ENCODE assay signal across 7 cellular contexts in genomic region chr2:196268538-196269338, GRCh38.
DNase-seq lines count a peak whose midpoint lies in the region; ATAC-seq and TF ChIP-seq lines count a peak whose summit lies in the region.

No MANE protein-coding gene starts in this region.

- POLR2A ChIA-PET in GM10248 (lab: Yijun Ruan, JAX): no interaction called here

- H3K4me1 Mint-ChIP-seq in dendritic cell treated with granulocyte-macrophage colony-stimulating factor and Interleukin-4, amounts not matched to agents 40 ng/mL and 50 ng/mL, for 4 days (ENCODE audit: low read depth): peaks cover 38% of the 10 kb centered on the region

- no peaks in the 10 kb centered on the region for H3K27me3 Mint-ChIP-seq in dendritic cell treated with granulocyte-macrophage colony-stimulating factor and Interleukin-4, amounts not matched to agents 40 ng/mL and 50 ng/mL, for 4 days

- CTCF ChIA-PET in GM10248 (lab: Yijun Ruan, JAX): interaction anchor here (0.6 to 2.4 kb wide), 6 partner anchors 8 to 192 kb away, joined by 3 to 12 read pairs (median 4); no protein-coding TSS in a partner anchor

- H3K36me3 Mint-ChIP-seq in dendritic cell treated with granulocyte-macrophage colony-stimulating factor and Interleukin-4, amounts not matched to agents 40 ng/mL and 50 ng/mL, for 4 days (ENCODE audit: low read depth): no peaks in the 10 kb centered on the region

- H3K4me3 Mint-ChIP-seq in dendritic cell treated with granulocyte-macrophage colony-stimulating factor and Interleukin-4, amounts not matched to agents 40 ng/mL and 50 ng/mL, for 4 days: peak overlapping the region; percentile 40

- no peaks in the 10 kb centered on the region for H3K9me3 Mint-ChIP-seq in dendritic cell treated with granulocyte-macrophage colony-stimulating factor and Interleukin-4, amounts not matched to agents 40 ng/mL and 50 ng/mL, for 4 days

- intact Hi-C loops in dendritic cell treated with granulocyte-macrophage colony-stimulating factor and Interleukin-4, amounts not matched to agents 40 ng/mL and 50 ng/mL, for 4 days (cut with micrococcal nuclease): loop anchor here (1.0 kb wide), 1 partner anchor 26 kb away; no protein-coding TSS in a partner anchor
- intact Hi-C loops in sciatic nerve (cut with DNase I): no loop called here

- DNase-seq in NCI-H82 treated with DMSO at 0.1 percent for 48 hours (lab: John Stamatoyannopoulos, UW; ENCODE audit: unreplicated experiment): peak; percentile 51
- no peak for DNase-seq in sciatic nerve (ENCODE audit: low spot score)
- no peak for DNase-seq in GM20000 (ENCODE audit: low spot score)
- no peak for DNase-seq in GM10248 (ENCODE audit: extremely low spot score)

- TF ChIP-seq CTCF in GM20000 (IDR thresholded peaks at IDR 0.05; ENCODE audit: extremely low read depth, missing control alignments) (no peak), GM10248 (IDR thresholded peaks at IDR 0.05; ENCODE audit: control extremely low read depth, extremely low read depth, low read depth, missing control alignments) (no peak)

- peak; percentile 62 for ATAC-seq in GM21737 (IDR thresholded peaks at IDR 0.05; ENCODE audit: unreplicated experiment)
- peak; percentile 91 for ATAC-seq in sciatic nerve
- ATAC-seq in HG03039 (IDR thresholded peaks at IDR 0.05; ENCODE audit: unreplicated experiment): no peak

- peak overlapping the region; percentile 89 for H3K27ac Mint-ChIP-seq in dendritic cell treated with granulocyte-macrophage colony-stimulating factor and Interleukin-4, amounts not matched to agents 40 ng/mL and 50 ng/mL, for 4 days
